In genomic region chr13:37811441-37811840, GRCh38 we compare ENCODE assay signal across 25 cellular contexts. TPM values are rescaled to one million over a fixed set of nuclear protein-coding genes. Genes with fewer than 3 reads are reported as not detected.
"Had no signal": no experiment of that assay in that cellular context is flagged by ENCODE, and none has a peak within 500 bp of the region (broad histone marks: within the 10 kb centered on the region; RNA-seq: fewer than 3 reads in every experiment).

No MANE protein-coding gene starts in this region.

- H3K4me1 Mint-ChIP-seq: activated naive CD8-positive, alpha-beta T cell treated with anti-CD3 and anti-CD28 coated beads for 36 hours; brain; stimulated activated effector memory CD8-positive, alpha-beta T cell treated with anti-CD3 and anti-CD28 coated beads, Interleukin-12 subunit alpha, Interleukin-12 subunit beta, amount 100 ng/mL, for 72 hours; stimulated activated naive CD8-positive, alpha-beta T cell treated with anti-CD3 and anti-CD28 coated beads, Interleukin-15, amount 100 ng/mL, for 72 hours; WTC11 had no signal

- H3K4me3 ChIP-seq: esophagus muscularis mucosa, gastroesophageal sphincter, pancreas, psoas muscle, tibial artery had no signal

- H3K36me3 ChIP-seq: esophagus muscularis mucosa, gastroesophageal sphincter, pancreas, tibial artery had no signal

- H3K4me1 ChIP-seq: esophagus muscularis mucosa, gastroesophageal sphincter, pancreas, psoas muscle, tibial artery had no signal

- H3K27me3 ChIP-seq: esophagus muscularis mucosa, gastroesophageal sphincter, pancreas, tibial artery had no signal

- DNase-seq: activated CD8-positive, alpha-beta memory T cell treated with anti-CD3 and anti-CD28 coated beads for 24 hours; activated CD8-positive, alpha-beta memory T cell treated with anti-CD3 and anti-CD28 coated beads, Interleukin-2, amount 50 U/mL, for 4 hours; activated naive CD4-positive, alpha-beta T cell; activated naive CD8-positive, alpha-beta T cell treated with anti-CD3 and anti-CD28 coated beads for 36 hours; activated T-cell treated with anti-CD3 and anti-CD28 coated beads, Interleukin-2, amount 50 U/mL, for 24 hours; central memory CD4-positive, alpha-beta T cell; effector memory CD8-positive, alpha-beta T cell; head of caudate nucleus; hypothalamus; left cardiac atrium; pancreas; psoas muscle; right cardiac atrium; stimulated activated CD4-positive, alpha-beta T cell treated with anti-CD3 and anti-CD28 coated beads, Interleukin-2, amount 100 ng/mL, for 24 hours; stimulated activated naive CD8-positive, alpha-beta T cell treated with anti-CD3 and anti-CD28 coated beads, Interleukin-15, amount 100 ng/mL, for 72 hours; T-helper 1 cell; tibial artery had no signal

- H3K27ac ChIP-seq: esophagus muscularis mucosa, gastroesophageal sphincter, pancreas, psoas muscle, tibial artery had no signal

- ATAC-seq: effector memory CD8-positive, alpha-beta T cell; gastroesophageal sphincter; left cardiac atrium; natural killer cell treated with Interleukin-12 subunit alpha and Interleukin-12 subunit beta and Interleukin-15 and Interleukin-18, amount 100 ng/mL, for 72 hours; pancreas; psoas muscle; right cardiac atrium; stimulated activated effector memory CD8-positive, alpha-beta T cell treated with anti-CD3 and anti-CD28 coated beads, Interleukin-12 subunit alpha, Interleukin-12 subunit beta, amount 100 ng/mL, for 72 hours; stimulated activated naive CD8-positive, alpha-beta T cell treated with anti-CD3 and anti-CD28 coated beads, Interleukin-15, amount 100 ng/mL, for 72 hours; WTC11 had no signal

- H3K36me3 Mint-ChIP-seq: activated naive CD8-positive, alpha-beta T cell treated with anti-CD3 and anti-CD28 coated beads for 36 hours; stimulated activated effector memory CD8-positive, alpha-beta T cell treated with anti-CD3 and anti-CD28 coated beads, Interleukin-12 subunit alpha, Interleukin-12 subunit beta, amount 100 ng/mL, for 72 hours had no signal

- H3K27me3 Mint-ChIP-seq: activated naive CD8-positive, alpha-beta T cell treated with anti-CD3 and anti-CD28 coated beads for 36 hours; activated T-cell treated with anti-CD3 and anti-CD28 coated beads, Interleukin-2, amount 50 U/mL, for 24 hours; brain; effector memory CD8-positive, alpha-beta T cell; natural killer cell treated with Interleukin-12 subunit alpha and Interleukin-12 subunit beta and Interleukin-15 and Interleukin-18, amount 100 ng/mL, for 72 hours; stimulated activated naive CD8-positive, alpha-beta T cell treated with anti-CD3 and anti-CD28 coated beads, Interleukin-15, amount 100 ng/mL, for 72 hours had no signal

- H3K4me3 Mint-ChIP-seq: activated naive CD8-positive, alpha-beta T cell treated with anti-CD3 and anti-CD28 coated beads for 36 hours; activated T-cell treated with anti-CD3 and anti-CD28 coated beads, Interleukin-2, amount 50 U/mL, for 24 hours; brain; effector memory CD8-positive, alpha-beta T cell; natural killer cell treated with Interleukin-12 subunit alpha and Interleukin-12 subunit beta and Interleukin-15 and Interleukin-18, amount 100 ng/mL, for 72 hours; stimulated activated effector memory CD8-positive, alpha-beta T cell treated with anti-CD3 and anti-CD28 coated beads, Interleukin-12 subunit alpha, Interleukin-12 subunit beta, amount 100 ng/mL, for 72 hours; stimulated activated naive CD8-positive, alpha-beta T cell treated with anti-CD3 and anti-CD28 coated beads, Interleukin-15, amount 100 ng/mL, for 72 hours; WTC11 had no signal

- H3K27ac Mint-ChIP-seq: activated naive CD8-positive, alpha-beta T cell treated with anti-CD3 and anti-CD28 coated beads for 36 hours; activated T-cell treated with anti-CD3 and anti-CD28 coated beads, Interleukin-2, amount 50 U/mL, for 24 hours; activated T-helper 2 cell treated with anti-CD3 and anti-CD28 coated beads, Interferon-gamma antibody, Interleukin-2, Interleukin-4, amounts not matched to agents 10 μg/mL and 5 μg/mL and 100 μg/mL, durations not matched to agents 14 hours and 24 hours and 36 hours; brain; effector memory CD8-positive, alpha-beta T cell; natural killer cell treated with Interleukin-12 subunit alpha and Interleukin-12 subunit beta and Interleukin-15 and Interleukin-18, amount 100 ng/mL, for 72 hours; stimulated activated effector memory CD8-positive, alpha-beta T cell treated with anti-CD3 and anti-CD28 coated beads, Interleukin-12 subunit alpha, Interleukin-12 subunit beta, amount 100 ng/mL, for 72 hours; stimulated activated naive CD8-positive, alpha-beta T cell treated with anti-CD3 and anti-CD28 coated beads, Interleukin-15, amount 100 ng/mL, for 72 hours; WTC11 had no signal

- H3K9me3 ChIP-seq: pancreas, psoas muscle had no signal

RNA-seq across cellular contexts. Expression of gene TRPC4, which starts 58.1 kb away (rescaled TPM):
- total RNA-seq: activated naive CD8-positive, alpha-beta T cell treated with anti-CD3 and anti-CD28 coated beads for 36 hours; activated T-helper 2 cell treated with anti-CD3 and anti-CD28 coated beads, Interferon-gamma antibody, Interleukin-2, Interleukin-4, amounts not matched to agents 10 μg/mL and 5 μg/mL and 100 μg/mL, durations not matched to agents 14 hours and 24 hours and 36 hours; dermis microvascular lymphatic vessel endothelial cell; natural killer cell treated with Interleukin-12 subunit alpha and Interleukin-12 subunit beta and Interleukin-15 and Interleukin-18, amount 100 ng/mL, for 72 hours had no signal
